In genomic region chr5:127551410-127552041, GRCh38 we compare ENCODE assay signal across 29 cellular contexts.
"Had no signal": no experiment of that assay in that cellular context is flagged by ENCODE, and none has a peak within 500 bp of the region (broad histone marks: within the 10 kb centered on the region; RNA-seq: fewer than 3 reads in every experiment).

No MANE protein-coding gene starts in this region.

- ATAC-seq: naive thymus-derived CD4-positive, alpha-beta T cell; natural killer cell; right lobe of liver; stimulated activated memory B cell treated with anti-CD40 and anti-IgM and Interleukin-4, amounts not matched to agents 10 μg/mL and 1 μg/mL and 100 μg/mL, for 72 hours; stimulated activated naive CD8-positive, alpha-beta T cell treated with anti-CD3 and anti-CD28 coated beads, Interleukin-15, amount 100 ng/mL, for 72 hours; stimulated activated naive CD8-positive, alpha-beta T cell treated with anti-CD3 and anti-CD28 coated beads, Interleukin-15, Interleukin-2, amounts not matched to agents 100 U/mL and 50 U/mL, for 24 hours had no signal

- H2AFZ ChIP-seq: neural progenitor cell had no signal

- H3K4me3 ChIP-seq: neural progenitor cell, pancreas, prostate gland, right lobe of liver, sigmoid colon, skin epidermis, smooth muscle cell, spleen, suprapubic skin, testis, tibial artery, transverse colon, upper lobe of left lung, vagina had no signal

- H3K4me1 ChIP-seq: neural progenitor cell, prostate gland, right lobe of liver, spleen, suprapubic skin, testis, tibial artery had no signal

- DNase-seq: naive thymus-derived CD4-positive, alpha-beta T cell; natural killer cell; occipital lobe; pancreas; right cardiac atrium; right lobe of liver; sigmoid colon; spleen; stimulated activated CD4-positive, alpha-beta T cell treated with anti-CD3 and anti-CD28 coated beads, Interleukin-12 subunit alpha, Interleukin-12 subunit beta, amount 100 ng/mL, for 4 hours; stimulated activated CD4-positive, alpha-beta T cell treated with anti-CD3 and anti-CD28 coated beads, Interleukin-1b, Interleukin-23, amount 100 ng/mL, for 48 hours; stimulated activated CD4-positive, alpha-beta T cell treated with anti-CD3 and anti-CD28 coated beads, Interleukin-4, amount 100 ng/mL, for 1 hour; stimulated activated CD4-positive, alpha-beta T cell treated with anti-CD3 and anti-CD28 coated beads, Interleukin-4, amount 100 ng/mL, for 4 hours; stimulated activated CD8-positive, alpha-beta memory T cell treated with anti-CD3 and anti-CD28 coated beads, Interleukin-4, amount 100 ng/mL, for 48 hours; stimulated activated naive CD4-positive, alpha-beta T cell; stimulated activated naive CD8-positive, alpha-beta T cell treated with anti-CD3 and anti-CD28 coated beads, Interleukin-15, amount 100 ng/mL, for 72 hours; stimulated activated naive CD8-positive, alpha-beta T cell treated with anti-CD3 and anti-CD28 coated beads, Interleukin-15, Interleukin-2, amounts not matched to agents 100 U/mL and 50 U/mL, for 24 hours; substantia nigra; testis; tibial artery; transverse colon; upper lobe of left lung had no signal

- H3K27ac ChIP-seq: neural progenitor cell, pancreas, prostate gland, right lobe of liver, sigmoid colon, skin epidermis, spleen, suprapubic skin, testis, tibial artery, transverse colon, upper lobe of left lung, vagina had no signal

- H3K9ac ChIP-seq: neural progenitor cell had no signal

- H3K36me3 ChIP-seq: prostate gland had no signal

- H3K4me2 ChIP-seq: neural progenitor cell, smooth muscle cell had no signal

- H3K27me3 ChIP-seq: neural progenitor cell, pancreas, right lobe of liver, sigmoid colon, spleen, suprapubic skin, testis, tibial artery, transverse colon, upper lobe of left lung, vagina had no signal

- H3K9me3 ChIP-seq: pancreas, prostate gland, right lobe of liver, sigmoid colon, spleen, suprapubic skin, testis, tibial artery, transverse colon, upper lobe of left lung, vagina had no signal

- FAIRE-seq: pancreas, urothelium cell line had no signal
